ENCODE assay signal across 1 cellular context in genomic region chr10:78972947-78973900, GRCh38.
TF ChIP-seq lines count a peak whose summit lies in the region.

No MANE protein-coding gene starts in this region.

TF ChIP-seq in neural cell, 6 proteins besides CTCF, POLR2A, EP300 and RAD21 (continued from another document):
- TF ChIP-seq REST (IDR thresholded peaks at IDR 0.05; ENCODE audit: borderline replicate concordance) (peak; percentile 12), MXI1 (conservative IDR thresholded peaks at IDR 0.05; ENCODE audit: poor library complexity, severe bottlenecking) (peak; percentile 35)
